Comparison of ENCODE assay signal across 26 cellular contexts in the genomic region with DNA sequence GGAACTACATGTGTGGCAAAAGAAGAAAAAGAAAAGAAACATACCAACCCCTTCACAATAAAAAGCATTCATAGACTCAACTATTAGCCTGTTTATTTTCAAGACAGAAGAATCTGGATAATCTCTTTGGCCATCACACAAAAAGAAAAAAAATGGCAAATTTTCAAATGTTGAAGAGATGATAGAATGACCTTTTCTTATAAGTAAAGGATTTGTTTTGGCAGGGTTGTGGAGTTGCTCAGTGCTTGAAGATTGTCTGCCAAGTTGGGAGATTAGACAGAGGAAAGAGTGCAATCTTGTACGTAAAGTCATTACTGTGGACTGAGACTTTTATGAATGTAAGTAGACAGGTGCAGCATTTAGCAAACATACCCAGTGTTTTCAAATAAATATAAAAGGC. TPM values are rescaled to one million over a fixed set of nuclear protein-coding genes. Genes with fewer than 3 reads are reported as not detected.
DNase-seq lines count a peak whose midpoint lies in the region; TF ChIP-seq lines count a peak whose summit lies in the region.
"Had no signal": no experiment of that assay in that cellular context is flagged by ENCODE, and none has a peak within 500 bp of the region (broad histone marks: within the 10 kb centered on the region; RNA-seq: fewer than 3 reads in every experiment).

No MANE protein-coding gene starts in this region.

- H3K27me3 Mint-ChIP-seq in chondrocyte (ENCODE audit: low read depth): no peaks in the 10 kb centered on the region
- H3K27me3 Mint-ChIP-seq: CD4-positive, alpha-beta T cell; IgD-negative memory B cell had no signal

- peaks cover 51 to 78% of the 10 kb centered on the region in 2 donors for H3K36me3 ChIP-seq in thyroid gland

- intact Hi-C loops in thyroid gland (cut with DNase I): no loop called here

- H3K4me1 Mint-ChIP-seq in chondrocyte (ENCODE audit: low read depth): peaks cover 8% of the 10 kb centered on the region
- H3K4me1 Mint-ChIP-seq: IgD-negative memory B cell had no signal

- H3K27ac ChIP-seq in VCaP (peak overlapping the region; percentile 46), thyroid gland (no peak overlapping the region)
- H3K27ac ChIP-seq: A549; BLaER1 treated with 17β-estradiol and CSF1 and Interleukin-3, amounts not matched to agents 10 nM and 100 nM; KMS-11; SJSA1 had no signal

- TF ChIP-seq CTCF in LNCaP clone FGC (IDR thresholded peaks at IDR 0.05; ENCODE audit: control insufficient read depth, extremely low read depth, insufficient read depth) (no peak), VCaP (conservative IDR thresholded peaks at IDR 0.05) (no peak), chondrocyte (IDR thresholded peaks at IDR 0.05) (no peak), retinal pigment epithelial cell (conservative IDR thresholded peaks at IDR 0.05; ENCODE audit: low read depth, low read length) (no peak), thyroid gland (IDR thresholded peaks at IDR 0.05) (no peak)

- H3K9me3 Mint-ChIP-seq in chondrocyte (ENCODE audit: low read depth): peaks cover 12% of the 10 kb centered on the region

- no peak overlapping the region for H3K4me3 ChIP-seq in LNCaP clone FGC (ENCODE audit: low read depth, low read length)
- no peak overlapping the region for H3K4me3 ChIP-seq in retinal pigment epithelial cell (ENCODE audit: low read length)
- no peak overlapping the region for H3K4me3 ChIP-seq in thyroid gland (replicated peaks in 1 of 3)
- H3K4me3 ChIP-seq: A549; BLaER1 treated with 17β-estradiol and CSF1 and Interleukin-3, amounts not matched to agents 10 nM and 100 nM; GM12878; SJSA1 had no signal

- DNase-seq in LNCaP clone FGC (ENCODE audit: low read depth) (peak; percentile 83), chondrocyte (ENCODE audit: low spot score) (no peak), retinal pigment epithelial cell (ENCODE audit: low read depth) (peak; percentile 42), thyroid gland (no peak), iPS-NIHi7 (ENCODE audit: extremely low spot score) (no peak)
- no peak for DNase-seq in stimulated activated CD4-positive, alpha-beta T cell treated with anti-CD3 and anti-CD28 coated beads, Interleukin-4, amount 100 ng/mL, for 24 hours
- DNase-seq: AML-193; CD4-positive, alpha-beta T cell; COR-L47; EL; GDM1; NCI-H1092 treated with DMSO at 0.1 percent for 48 hours; NCI-H1436; NCI-H187 treated with DMSO at 0.1 percent for 48 hours; NCI-H2171 treated with DMSO at 0.1 percent for 48 hours; NCI-H526; NCI-H82; NK-92 treated with Interleukin-12 subunit alpha and Interleukin-12 subunit beta, amount 100 ng/mL, for 24 hours; PC-3 had no signal

- H3K4me1 ChIP-seq in thyroid gland: no peaks in the 10 kb centered on the region
- H3K4me1 ChIP-seq: A549; BLaER1 treated with 17β-estradiol and CSF1 and Interleukin-3, amounts not matched to agents 10 nM and 100 nM; SJSA1 had no signal

- H3K27ac Mint-ChIP-seq in chondrocyte (ENCODE audit: unreplicated experiment): peak overlapping the region; percentile 54
- H3K27ac Mint-ChIP-seq: CD4-positive, alpha-beta T cell; IgD-negative memory B cell had no signal

- no peak overlapping the region for H3K4me3 Mint-ChIP-seq in chondrocyte (ENCODE audit: unreplicated experiment)
- H3K4me3 Mint-ChIP-seq: CD4-positive, alpha-beta T cell; IgD-negative memory B cell had no signal

- peaks cover 55% of the 10 kb centered on the region for H3K36me3 Mint-ChIP-seq in chondrocyte (ENCODE audit: low read depth)

- no peaks in the 10 kb centered on the region for H3K9me3 ChIP-seq in thyroid gland
- H3K9me3 ChIP-seq: SJSA1 had no signal

- TF ChIP-seq POLR2A in thyroid gland (IDR thresholded peaks at IDR 0.05): no peak

- no peaks in the 10 kb centered on the region for H3K27me3 ChIP-seq in thyroid gland
- H3K27me3 ChIP-seq: BLaER1 treated with 17β-estradiol and CSF1 and Interleukin-3, amounts not matched to agents 10 nM and 100 nM; SJSA1 had no signal

- WGBS in thyroid gland, 2 donors: 83% methylated on average over 1 of the region's 1 CpG

RNA-seq across cellular contexts. Expression of gene FAM171B, which starts 18.5 kb away (rescaled TPM):
- 20.2 to 27.4 TPM (median 20.5 TPM) in 3 replicates for total RNA-seq in chondrocyte
- 10 to 100 TPM in 1 of 4 donors, 1 to 10 TPM in 3; 3.6 to 12.9 (median 5.4) TPM for total RNA-seq in thyroid gland

Comparison
In these comparisons a context has a peak if more than half of its experiments do, and no peak if none do; other contexts are left out.
1. DNase-seq: peak in LNCaP clone FGC (single experiment) and retinal pigment epithelial cell (single experiment); none in chondrocyte (single experiment), thyroid gland (0 of 2), iPS-NIHi7 (single experiment) and stimulated activated CD4-positive, alpha-beta T cell treated with anti-CD3 and anti-CD28 coated beads, Interleukin-4, amount 100 ng/mL, for 24 hours (single experiment).